3 cellular contexts compared by ENCODE assay signal in genomic region chr2:68901561-68901960, GRCh38.
TF ChIP-seq lines count a peak whose summit lies in the region.

No MANE protein-coding gene starts in this region.

TF ChIP-seq in GM23338, 12 proteins besides CTCF, POLR2A, EP300 and RAD21 (continues in another document):
- TF ChIP-seq NANOG (IDR thresholded peaks at IDR 0.05; ENCODE audit: borderline replicate concordance) (no peak), POLR2AphosphoS5 (IDR thresholded peaks at IDR 0.05; ENCODE audit: low read depth) (no peak), ETS1 (IDR thresholded peaks at IDR 0.05) (no peak), EZH2 (IDR thresholded peaks at IDR 0.05; ENCODE audit: low read depth, unreplicated experiment) (no peak), ZNF462 (CRISPR knock-in tag; IDR thresholded peaks at IDR 0.05) (no peak)

TF ChIP-seq in HCT116, 20 proteins besides CTCF, POLR2A, EP300 and RAD21:
- TF ChIP-seq ZFX (IDR thresholded peaks at IDR 0.05) (no peak), CBX3 (IDR thresholded peaks at IDR 0.05; ENCODE audit: low read depth) (0 out of 2 replicates have a peak, but pooled peaks have one; percentile 29)

TF ChIP-seq in K562, 482 proteins besides CTCF, POLR2A, EP300 and RAD21:
- TF ChIP-seq KLF1 (tag; IDR thresholded peaks at IDR 0.05) (no peak), TRIM24 (IDR thresholded peaks at IDR 0.05) (peak; percentile 48 to 55; a peak in 3 of 4 replicates), KHSRP (IDR thresholded peaks at IDR 0.05) (no peak), CREB3 (tag; conservative IDR thresholded peaks at IDR 0.05; ENCODE audit: low read depth) (no peak), ZNF431 (CRISPR knock-in tag; IDR thresholded peaks at IDR 0.05) (no peak), CBX5 (IDR thresholded peaks at IDR 0.05; ENCODE audit: borderline replicate concordance, low read depth) (peak; percentile 95; the same call in 1 of the 2 replicates), JUN (IDR thresholded peaks at IDR 0.05; ENCODE audit: borderline replicate concordance, low read depth, low read length) (peak; percentile 15; the same call in 1 of the 2 replicates), JUN (CRISPR knock-in tag; IDR thresholded peaks at IDR 0.05; ENCODE audit: borderline replicate concordance) (no peak), ZEB2 (IDR thresholded peaks at IDR 0.05) (0 out of 2 replicates have a peak, but pooled peaks have one; percentile 25), CBX1 (IDR thresholded peaks at IDR 0.05; ENCODE audit: low read depth) (0 out of 2 replicates have a peak, but pooled peaks have one; percentile 48), ZNF280B (CRISPR knock-in tag; IDR thresholded peaks at IDR 0.05) (peak; percentile 92), ZBTB11 (CRISPR knock-in tag; IDR thresholded peaks at IDR 0.05) (0 out of 6 replicates have a peak, but pooled peaks of 1 of the 3 experiments have one; percentile 18), ZNF280A (IDR thresholded peaks at IDR 0.05; ENCODE audit: low read depth, partially characterized antibody) (peak; percentile 87), GATA2 (CRISPR knock-in tag; IDR thresholded peaks at IDR 0.05) (peak; percentile 16; the same call in 1 of the 2 replicates), RBBP5 (IDR thresholded peaks at IDR 0.05; ENCODE audit: borderline replicate concordance, insufficient read depth, low read length, poor library complexity, severe bottlenecking) (no peak), TRIM28 (IDR thresholded peaks at IDR 0.05) (peak; percentile 94), CBX3 (IDR thresholded peaks at IDR 0.05; ENCODE audit: borderline replicate concordance in 1 of 2, low read length in 2 of 2) (peak in 1 of 2 experiments; percentile 94; a peak in 2 of 3 replicates)
